ENCODE assay signal across 21 cellular contexts in the genomic region with DNA sequence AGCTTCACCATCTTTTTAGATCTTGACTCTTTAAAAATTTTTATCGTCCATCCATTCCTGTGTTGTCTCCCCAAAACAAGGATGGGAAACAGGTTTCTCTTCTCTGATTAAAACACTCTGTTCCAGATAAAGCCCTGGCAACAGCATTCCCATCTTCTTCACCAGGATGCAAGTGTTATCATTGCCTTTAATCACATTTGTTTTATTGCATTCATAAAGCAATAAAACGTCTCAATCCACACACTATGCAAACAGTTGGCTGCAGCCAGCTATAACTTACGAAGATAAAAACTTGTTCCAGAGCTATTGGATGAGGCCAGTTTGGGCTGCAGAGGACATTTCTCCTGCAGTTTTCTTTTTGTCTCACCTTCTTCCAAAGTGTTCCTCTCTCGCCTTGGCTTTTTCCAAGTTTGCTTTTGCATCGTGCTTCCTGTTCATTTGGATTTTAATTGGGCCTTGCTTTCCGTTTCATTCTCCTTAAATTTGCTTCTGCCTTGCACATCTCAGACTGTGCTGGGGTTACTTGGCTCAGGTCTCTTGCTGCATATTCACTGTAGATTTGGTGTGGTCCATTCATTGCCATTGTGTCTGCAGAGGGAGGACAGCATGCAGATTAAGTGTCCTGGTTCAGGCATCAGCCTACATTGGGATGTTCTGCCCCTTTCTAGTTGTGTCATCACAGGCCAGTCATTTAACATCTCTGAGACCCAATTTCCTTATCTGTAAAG.
DNase-seq lines count a peak whose midpoint lies in the region; ATAC-seq and TF ChIP-seq lines count a peak whose summit lies in the region.
"Had no signal": no experiment of that assay in that cellular context is flagged by ENCODE, and none has a peak within 500 bp of the region (broad histone marks: within the 10 kb centered on the region; RNA-seq: fewer than 3 reads in every experiment).

No MANE protein-coding gene starts in this region.

- peaks cover 5% of the 10 kb centered on the region for H3K27me3 ChIP-seq in mammary epithelial cell (ENCODE audit: insufficient read depth, low read length)
- H3K27me3 ChIP-seq: MG63 had no signal

- no peaks in the 10 kb centered on the region for H4K20me1 ChIP-seq in mammary epithelial cell (ENCODE audit: insufficient read depth, low read length)

- H3K36me3 ChIP-seq in mucosa of descending colon (ENCODE audit: low read depth) (no peaks in the 10 kb centered on the region), mammary epithelial cell (ENCODE audit: insufficient read depth, low read length) (no peaks in the 10 kb centered on the region)
- H3K36me3 ChIP-seq: MG63 had no signal

- H3K4me3 ChIP-seq in fibroblast of villous mesenchyme (ENCODE audit: low read depth, low read length) (no peak overlapping the region), mucosa of descending colon (no peak overlapping the region), mammary epithelial cell (replicated peaks in 1 of 3; ENCODE audit: insufficient read depth in 1 of 3, low read depth in 2 of 3, low read length in 3 of 3) (no peak overlapping the region)
- H3K4me3 ChIP-seq: A549, MG63 had no signal

- ATAC-seq in mucosa of descending colon (peak; percentile 94), GM21515 (IDR thresholded peaks at IDR 0.05; ENCODE audit: unreplicated experiment) (no peak), HG03442 (IDR thresholded peaks at IDR 0.05; ENCODE audit: unreplicated experiment) (no peak)
- ATAC-seq: A549 had no signal

- CTCF ChIA-PET in mammary epithelial cell (lab: Charles Lee; ENCODE audit: low non-redundant PET) = no interaction called here

- no peak overlapping the region for H3K9ac ChIP-seq in mammary epithelial cell (ENCODE audit: insufficient read depth, low read length)
- H3K9ac ChIP-seq: SK-N-SH had no signal

- WGBS in mammary epithelial cell (ENCODE audit: low coverage, missing lambda C conversion rate) = 82% methylated on average over 6 of the region's 6 CpGs

- dilution Hi-C loops in mammary epithelial cell (cut with HindIII; ENCODE audit: low sequenced_read_pairs) = no loop called here

- no peaks in the 10 kb centered on the region for H3K4me1 ChIP-seq in mucosa of descending colon (ENCODE audit: low read depth)
- no peaks in the 10 kb centered on the region for H3K4me1 ChIP-seq in mammary epithelial cell (ENCODE audit: insufficient read depth, low read length)

- H3K27ac ChIP-seq in mammary epithelial cell (ENCODE audit: insufficient read depth, low read depth, low read length) = no peak overlapping the region
- H3K27ac ChIP-seq: A549 had no signal

- TF ChIP-seq CTCF in fibroblast of villous mesenchyme (IDR thresholded peaks at IDR 0.05; ENCODE audit: insufficient read depth, low read depth, low read length) (no peak), mucosa of descending colon (IDR thresholded peaks at IDR 0.05) (no peak), mammary epithelial cell (conservative IDR thresholded peaks at IDR 0.05 in 1 of 2, IDR thresholded peaks at IDR 0.05 in 1 of 2; ENCODE audit: extremely low read depth in 1 of 2, insufficient read depth in 1 of 2, low read depth in 1 of 2, low read length in 2 of 2) (no peak)

- in situ Hi-C loops in mammary epithelial cell (cut with MboI; ENCODE audit: low sequenced_read_pairs in 2 of 2) = no loop called here

- BruUV-seq in mammary epithelial cell (replicated peaks; lab: Mats Ljungman, UMichigan) = no TSS peak

- intact Hi-C loops in mucosa of descending colon (cut with DNase I, micrococcal nuclease) (no loop called here), mammary epithelial cell (cut with micrococcal nuclease) (no loop called here)

- H3K4me2 ChIP-seq in mammary epithelial cell (ENCODE audit: insufficient read depth, low read depth, low read length) = no peak overlapping the region
- H3K4me2 ChIP-seq: A549, SK-N-SH had no signal

- no peaks in the 10 kb centered on the region for H3K79me2 ChIP-seq in mammary epithelial cell (ENCODE audit: insufficient read depth, low read length)

- H3K9me3 ChIP-seq in mucosa of descending colon (no peaks in the 10 kb centered on the region), mammary epithelial cell (replicated peaks; ENCODE audit: insufficient read depth, low read length) (no peaks in the 10 kb centered on the region)
- H3K9me3 ChIP-seq: A549, MG63, SK-N-SH had no signal

- no peak overlapping the region for H2AFZ ChIP-seq in mammary epithelial cell (ENCODE audit: low read depth, low read length)

- DNase-seq in A172 (ENCODE audit: low spot score) (peak; percentile 6), HuH-7 (ENCODE audit: low spot score) (peak; percentile 29), fibroblast of villous mesenchyme (ENCODE audit: low read depth) (peak; percentile 92), mucosa of descending colon (peak in 1 of 3 donors; percentile 30), mammary epithelial cell (no peak), hypothalamus (lab: John Stamatoyannopoulos, UW) (no peak)
- DNase-seq: EL, GF-D8, H9, IMR-90, MG63, NCI-H1417, NCI-H187, NCI-H2107, NCI-H2227 treated with DMSO at 0.1 percent for 48 hours, NCI-H510A, SIG-M5, SK-N-SH had no signal

Comparison
In these comparisons a context has a peak if more than half of its experiments do, and no peak if none do; other contexts are left out.
1. DNase-seq: peak in A172 (single experiment), HuH-7 (single experiment) and fibroblast of villous mesenchyme (single experiment); none in mammary epithelial cell (single experiment) and hypothalamus (0 of 51).